In genomic region chr1:234369033-234369430, GRCh38 we compare ENCODE assay signal across 29 cellular contexts. TPM values are rescaled to one million over a fixed set of nuclear protein-coding genes. Genes with fewer than 3 reads are reported as not detected.
DNase-seq lines count a peak whose midpoint lies in the region; ATAC-seq and TF ChIP-seq lines count a peak whose summit lies in the region.
"Had no signal": no experiment of that assay in that cellular context is flagged by ENCODE, and none has a peak within 500 bp of the region (broad histone marks: within the 10 kb centered on the region; RNA-seq: fewer than 3 reads in every experiment).

No MANE protein-coding gene starts in this region.

- no peaks in the 10 kb centered on the region for H3K36me3 ChIP-seq in IMR-90 (ENCODE audit: control insufficient read depth, insufficient read depth, low read length)
- H3K36me3 ChIP-seq in neuronal stem cell (replicated peaks in 1 of 2; ENCODE audit: control insufficient read depth in 2 of 2, insufficient read depth in 2 of 2, low read length in 2 of 2) = no peaks in the 10 kb centered on the region
- H3K36me3 ChIP-seq in tibial artery = no peaks in the 10 kb centered on the region
- H3K36me3 ChIP-seq: BE2C, left lung, Peyer's patch, stomach, tibial nerve had no signal

- peaks cover 40% of the 10 kb centered on the region for H3K4me1 Mint-ChIP-seq in activated naive CD8-positive, alpha-beta T cell treated with anti-CD3 and anti-CD28 coated beads, Interleukin-2, amount 50 U/mL, for 24 hours
- H3K4me1 Mint-ChIP-seq in activated naive CD8-positive, alpha-beta T cell treated with anti-CD3 and anti-CD28 coated beads for 36 hours = peaks cover 14% of the 10 kb centered on the region
- peaks cover 35% of the 10 kb centered on the region for H3K4me1 Mint-ChIP-seq in activated CD4-positive, alpha-beta memory T cell treated with anti-CD3 and anti-CD28 coated beads, Interleukin-2, amount 10 ng/mL, durations not matched to agents 7 days and 5 days

- TF ChIP-seq RAD21 in IMR-90 (IDR thresholded peaks at IDR 0.05; ENCODE audit: low read length) = no peak

- CTCF ChIA-PET in IMR-90 (lab: Yijun Ruan, JAX) (no interaction called here), GM10248 (lab: Yijun Ruan, JAX) (no interaction called here)
- CTCF ChIA-PET in activated CD4-positive, alpha-beta memory T cell treated with anti-CD3 and anti-CD28 coated beads, Interleukin-2, amount 10 ng/mL, durations not matched to agents 7 days and 5 days (lab: Charles Lee) = interaction anchor here (1.4 kb wide), 1 partner anchor 39 kb away, joined by 3 read pairs; no protein-coding TSS in a partner anchor

- POLR2A ChIA-PET in IMR-90 (lab: Charles Lee; ENCODE audit: unreplicated experiment) (no interaction called here), GM10248 (lab: Yijun Ruan, JAX) (no interaction called here)
- POLR2A ChIA-PET in activated CD4-positive, alpha-beta memory T cell treated with anti-CD3 and anti-CD28 coated beads, Interleukin-2, amount 10 ng/mL, durations not matched to agents 7 days and 5 days (lab: Charles Lee) = interaction anchor here (1.2 kb wide), 1 partner anchor 12 kb away, joined by 4 read pairs; no protein-coding TSS in a partner anchor

- no peak overlapping the region for H2AK5ac ChIP-seq in IMR-90 (ENCODE audit: low read depth, low read length)
- no peak overlapping the region for H2AK5ac ChIP-seq in neuronal stem cell (ENCODE audit: low read depth, low read length)

- H2BK5ac ChIP-seq in IMR-90 (ENCODE audit: low read depth, low read length, poor library complexity, severe bottlenecking) = peak overlapping the region; percentile 93
- no peak overlapping the region for H2BK5ac ChIP-seq in neuronal stem cell (ENCODE audit: low read length)

- no CpG with 5 or more reads among the region's 3 CpGs for WGBS in IMR-90 (ENCODE audit: extremely low coverage in 2 of 2, insufficient read length in 1 of 2), 2 experiments
- no CpG with 5 or more reads among the region's 3 CpGs for WGBS in neuronal stem cell (ENCODE audit: extremely low coverage in 2 of 2, insufficient read length in 2 of 2, insufficient replicate concordance in 1 of 2), 2 donors

- H3K27ac Mint-ChIP-seq in activated naive CD8-positive, alpha-beta T cell treated with anti-CD3 and anti-CD28 coated beads, Interleukin-2, amount 50 U/mL, for 24 hours = peak overlapping the region; percentile 57
- H3K27ac Mint-ChIP-seq in activated naive CD8-positive, alpha-beta T cell treated with anti-CD3 and anti-CD28 coated beads for 36 hours = no peak overlapping the region
- no peak overlapping the region for H3K27ac Mint-ChIP-seq in activated CD4-positive, alpha-beta memory T cell treated with anti-CD3 and anti-CD28 coated beads, Interleukin-2, amount 10 ng/mL, durations not matched to agents 7 days and 5 days
- H3K27ac Mint-ChIP-seq: activated B cell treated with CpG ODN at 0.5 μM for 24 hours, nephron progenitor cell had no signal

- no peak overlapping the region for H2BK12ac ChIP-seq in neuronal stem cell (ENCODE audit: low read length)

- H3K9ac ChIP-seq in IMR-90 (ENCODE audit: low read depth, low read length) = no peak overlapping the region
- no peak overlapping the region for H3K9ac ChIP-seq in neuronal stem cell (ENCODE audit: low read depth, low read length, poor library complexity)
- H3K9ac ChIP-seq: parathyroid adenoma had no signal

- H3K14ac ChIP-seq in IMR-90 (replicated peaks; ENCODE audit: low read depth, low read length) = no peak overlapping the region
- H3K14ac ChIP-seq in neuronal stem cell (ENCODE audit: low read length) = no peak overlapping the region

- H4K8ac ChIP-seq in IMR-90 (ENCODE audit: low read depth in 2 of 2, low read length in 2 of 2) (peak overlapping the region in 1 of 2 experiments; percentile 46; a peak in 1 of 4 replicates), neuronal stem cell (ENCODE audit: low read depth, low read length) (no peak overlapping the region)

- H3K27ac ChIP-seq in IMR-90 (ENCODE audit: insufficient read depth, low read length) = no peak overlapping the region
- no peak overlapping the region for H3K27ac ChIP-seq in neuronal stem cell (replicated peaks; ENCODE audit: low read length)
- H3K27ac ChIP-seq in tibial artery = no peak overlapping the region
- H3K27ac ChIP-seq: coronary artery, HL-60, left lung, parathyroid adenoma, Peyer's patch, stomach, tibial nerve had no signal

- BruUV-seq in IMR-90 (replicated peaks; lab: Mats Ljungman, UMichigan) = no TSS peak

- H3K4me1 ChIP-seq in IMR-90 (ENCODE audit: control insufficient read depth, insufficient read depth, low read length) (no peaks in the 10 kb centered on the region), neuronal stem cell (ENCODE audit: control insufficient read depth in 2 of 2, insufficient read depth in 1 of 2, low read depth in 1 of 2, low read length in 2 of 2) (peaks cover 0 to 4% of the 10 kb centered on the region in 2 donors), tibial artery (peaks cover 0 to 8% (median 4%) of the 10 kb centered on the region in 4 donors)
- H3K4me1 ChIP-seq: BE2C, parathyroid adenoma had no signal

- no peak overlapping the region for H3K4me3 Mint-ChIP-seq in activated naive CD8-positive, alpha-beta T cell treated with anti-CD3 and anti-CD28 coated beads, Interleukin-2, amount 50 U/mL, for 24 hours
- no peak overlapping the region for H3K4me3 Mint-ChIP-seq in activated naive CD8-positive, alpha-beta T cell treated with anti-CD3 and anti-CD28 coated beads for 36 hours
- peak overlapping the region; percentile 32 for H3K4me3 Mint-ChIP-seq in activated CD4-positive, alpha-beta memory T cell treated with anti-CD3 and anti-CD28 coated beads, Interleukin-2, amount 10 ng/mL, durations not matched to agents 7 days and 5 days
- H3K4me3 Mint-ChIP-seq: activated B cell treated with CpG ODN at 0.5 μM for 24 hours, nephron progenitor cell had no signal

- H4K91ac ChIP-seq in IMR-90 (ENCODE audit: insufficient read depth, low read depth, low read length) (no peak overlapping the region), neuronal stem cell (ENCODE audit: low read depth, low read length, poor library complexity) (no peak overlapping the region)

- no peaks in the 10 kb centered on the region for H3K27me3 ChIP-seq in IMR-90 (ENCODE audit: control insufficient read depth, insufficient read depth, low read length)
- peaks cover 0 to 8% (median 0%) of the 10 kb centered on the region in 3 experiments for H3K27me3 ChIP-seq in neuronal stem cell (ENCODE audit: control insufficient read depth in 3 of 3, insufficient read depth in 3 of 3, low read depth in 1 of 3, low read length in 3 of 3)
- H3K27me3 ChIP-seq in tibial artery = no peaks in the 10 kb centered on the region
- H3K27me3 ChIP-seq: BE2C, left lung, Peyer's patch, stomach, tibial nerve had no signal

- H3K9me1 ChIP-seq in IMR-90 (ENCODE audit: insufficient read depth, low read length) = no peaks in the 10 kb centered on the region

- peak overlapping the region; percentile 88 for H3K18ac ChIP-seq in IMR-90 (ENCODE audit: low read depth, low read length)
- H3K18ac ChIP-seq in neuronal stem cell (ENCODE audit: low read length) = no peak overlapping the region

- peaks cover 15% of the 10 kb centered on the region for H3K36me3 Mint-ChIP-seq in activated naive CD8-positive, alpha-beta T cell treated with anti-CD3 and anti-CD28 coated beads, Interleukin-2, amount 50 U/mL, for 24 hours (ENCODE audit: low read depth)
- H3K36me3 Mint-ChIP-seq in activated naive CD8-positive, alpha-beta T cell treated with anti-CD3 and anti-CD28 coated beads for 36 hours = peaks cover under 1% of the 10 kb centered on the region
- H3K36me3 Mint-ChIP-seq in activated CD4-positive, alpha-beta memory T cell treated with anti-CD3 and anti-CD28 coated beads, Interleukin-2, amount 10 ng/mL, durations not matched to agents 7 days and 5 days (ENCODE audit: low read depth) = no peaks in the 10 kb centered on the region

- no peak overlapping the region for H3K56ac ChIP-seq in IMR-90 (ENCODE audit: extremely low read depth, insufficient read depth, low read length)

- intact Hi-C loops in IMR-90 (cut with micrococcal nuclease) = no loop called here
- intact Hi-C loops in tibial artery (cut with DNase I; ENCODE audit: low total_unique reads) = no loop called here

- TF ChIP-seq CTCF in IMR-90 (conservative IDR thresholded peaks at IDR 0.05; ENCODE audit: low read depth, low read length) = no peak
- no peak for TF ChIP-seq CTCF in tibial artery (IDR thresholded peaks at IDR 0.05)
- no peak for TF ChIP-seq CTCF in GM10248 (IDR thresholded peaks at IDR 0.05; ENCODE audit: control extremely low read depth, extremely low read depth, low read depth, missing control alignments)

- no peaks in the 10 kb centered on the region for H3K9me3 Mint-ChIP-seq in activated naive CD8-positive, alpha-beta T cell treated with anti-CD3 and anti-CD28 coated beads, Interleukin-2, amount 50 U/mL, for 24 hours
- H3K9me3 Mint-ChIP-seq in activated naive CD8-positive, alpha-beta T cell treated with anti-CD3 and anti-CD28 coated beads for 36 hours = no peaks in the 10 kb centered on the region
- no peaks in the 10 kb centered on the region for H3K9me3 Mint-ChIP-seq in activated CD4-positive, alpha-beta memory T cell treated with anti-CD3 and anti-CD28 coated beads, Interleukin-2, amount 10 ng/mL, durations not matched to agents 7 days and 5 days
- H3K9me3 Mint-ChIP-seq: activated B cell treated with CpG ODN at 0.5 μM for 24 hours, nephron progenitor cell had no signal

- no peak overlapping the region for H2AK9ac ChIP-seq in IMR-90 (replicated peaks; ENCODE audit: low read depth, low read length, poor library complexity)

- H2AFZ ChIP-seq in IMR-90 (replicated peaks; ENCODE audit: low read length, poor library complexity) = no peak overlapping the region
- peak overlapping the region; percentile 84 for H2AFZ ChIP-seq in neuronal stem cell (ENCODE audit: low read length)
- H2AFZ ChIP-seq: parathyroid adenoma had no signal

- no peak for DNase-seq in activated naive CD8-positive, alpha-beta T cell treated with anti-CD3 and anti-CD28 coated beads, Interleukin-2, amount 50 U/mL, for 24 hours
- DNase-seq in activated naive CD8-positive, alpha-beta T cell treated with anti-CD3 and anti-CD28 coated beads for 36 hours = no peak
- DNase-seq in IMR-90 (no peak), neuronal stem cell (ENCODE audit: low spot score) (no peak), tibial artery (no peak), GM10248 (ENCODE audit: extremely low spot score) (no peak), iPS-NIHi11 (ENCODE audit: low spot score) (no peak)
- no peak for DNase-seq in activated CD4-positive, alpha-beta memory T cell treated with anti-CD3 and anti-CD28 coated beads, Interleukin-2, amount 10 ng/mL, durations not matched to agents 7 days and 5 days
- DNase-seq: activated B cell treated with CpG ODN at 0.5 μM for 24 hours; activated CD8-positive, alpha-beta memory T cell treated with anti-CD3 and anti-CD28 coated beads, Interleukin-2, amount 50 U/mL, for 4 hours; activated gamma-delta T cell; BE2C; DMS153; effector CD8-positive, alpha-beta T cell; glutamatergic neuron; left lung; NCI-H1436; NCI-H2081; NCI-H2227 treated with DMSO at 0.1 percent for 48 hours; nephron progenitor cell; Peyer's patch; SHP77 treated with DMSO at 0.1 percent for 48 hours; stomach; SW 1271 had no signal

- H3K79me1 ChIP-seq in IMR-90 (ENCODE audit: low read depth in 1 of 2, low read length in 2 of 2) (peaks cover 6 to 9% of the 10 kb centered on the region in 2 experiments; a peak in 2 of 4 replicates), neuronal stem cell (ENCODE audit: low read depth, low read length) (no peaks in the 10 kb centered on the region)

- no peak for ATAC-seq in activated naive CD8-positive, alpha-beta T cell treated with anti-CD3 and anti-CD28 coated beads, Interleukin-2, amount 50 U/mL, for 24 hours
- ATAC-seq in IMR-90 (ENCODE audit: low read depth) = no peak
- ATAC-seq: left lung had no signal

- H3K9me3 ChIP-seq in IMR-90 (ENCODE audit: control insufficient read depth, insufficient read depth, low read length) (no peaks in the 10 kb centered on the region), neuronal stem cell (replicated peaks in 1 of 2; ENCODE audit: control insufficient read depth in 2 of 2, insufficient read depth in 1 of 2, low read depth in 1 of 2, low read length in 2 of 2) (peaks cover 0 to 2% of the 10 kb centered on the region in 2 donors), tibial artery (no peaks in the 10 kb centered on the region)
- H3K9me3 ChIP-seq: BE2C, left lung, Peyer's patch, stomach, tibial nerve had no signal

- H3K4me3 ChIP-seq in IMR-90 (ENCODE audit: insufficient read depth, low read depth, low read length) = no peak overlapping the region
- no peak overlapping the region for H3K4me3 ChIP-seq in neuronal stem cell (ENCODE audit: low read length in 2 of 2)
- H3K4me3 ChIP-seq in tibial artery = no peak overlapping the region
- H3K4me3 ChIP-seq: coronary artery, left lung, Peyer's patch, smooth muscle cell, stomach, tibial nerve had no signal

- H4K20me1 ChIP-seq in IMR-90 (ENCODE audit: insufficient read depth, low read length) = no peaks in the 10 kb centered on the region

- H2BK20ac ChIP-seq in IMR-90 (ENCODE audit: low read depth, low read length) = peak overlapping the region; percentile 66; the same call in 1 of the 2 replicates

- TF ChIP-seq POLR2A in IMR-90 (IDR thresholded peaks at IDR 0.05; ENCODE audit: low read depth, low read length) = no peak

- H3K4ac ChIP-seq in IMR-90 (ENCODE audit: low read depth, low read length) = no peak overlapping the region
- H3K4ac ChIP-seq in neuronal stem cell (ENCODE audit: low read length) = no peak overlapping the region

- no peak overlapping the region for H3K4me2 ChIP-seq in IMR-90 (ENCODE audit: low read depth, low read length)
- no peak overlapping the region for H3K4me2 ChIP-seq in neuronal stem cell (ENCODE audit: insufficient read depth, low read length, poor library complexity, severe bottlenecking)
- H3K4me2 ChIP-seq: smooth muscle cell had no signal

- H3K27me3 Mint-ChIP-seq in activated naive CD8-positive, alpha-beta T cell treated with anti-CD3 and anti-CD28 coated beads, Interleukin-2, amount 50 U/mL, for 24 hours = peaks cover 2% of the 10 kb centered on the region
- H3K27me3 Mint-ChIP-seq in activated naive CD8-positive, alpha-beta T cell treated with anti-CD3 and anti-CD28 coated beads for 36 hours = no peaks in the 10 kb centered on the region
- no peaks in the 10 kb centered on the region for H3K27me3 Mint-ChIP-seq in activated CD4-positive, alpha-beta memory T cell treated with anti-CD3 and anti-CD28 coated beads, Interleukin-2, amount 10 ng/mL, durations not matched to agents 7 days and 5 days
- H3K27me3 Mint-ChIP-seq: activated B cell treated with CpG ODN at 0.5 μM for 24 hours had no signal

- H3K23ac ChIP-seq in IMR-90 (ENCODE audit: low read depth, low read length) (no peak overlapping the region), neuronal stem cell (ENCODE audit: low read depth, low read length, poor library complexity) (no peak overlapping the region)

- no peak overlapping the region for H2BK15ac ChIP-seq in IMR-90 (ENCODE audit: low read depth, low read length)
- H2BK15ac ChIP-seq in neuronal stem cell (ENCODE audit: low read length) = no peak overlapping the region

- H4K5ac ChIP-seq in IMR-90 (ENCODE audit: low read depth, low read length) = peak overlapping the region; percentile 46; the same call in 1 of the 2 replicates

- in situ Hi-C loops in IMR-90 (cut with MboI; ENCODE audit: low sequenced_read_pairs) = no loop called here

- H2BK120ac ChIP-seq in IMR-90 (ENCODE audit: low read depth, low read length) = peak overlapping the region; percentile 20; the same call in 1 of the 2 replicates
- no peak overlapping the region for H2BK120ac ChIP-seq in neuronal stem cell (ENCODE audit: low read depth, low read length)

- dilution Hi-C loops in IMR-90 (cut with HindIII; ENCODE audit: low sequenced_read_pairs, unreplicated experiment) = no loop called here

RNA-seq across cellular contexts. Expression of gene COA6, which starts 4.2 kb away (rescaled TPM):
- total RNA-seq in activated naive CD8-positive, alpha-beta T cell treated with anti-CD3 and anti-CD28 coated beads for 36 hours = 10 to 100 TPM; 60.0 to 63.7 TPM
- 6.8 and 18.6 TPM in 2 replicates for total RNA-seq in IMR-90 (2012; rRNA removed)
- 14.0 and 14.3 TPM in 2 replicates for polyA plus RNA-seq in IMR-90 (2012; rRNA removed)
- polyA plus RNA-seq in IMR-90 (2012; cell fraction: cytosol; rRNA removed) = 22.4 and 29.7 TPM in 2 replicates
- polyA plus RNA-seq in IMR-90 (2012; cell fraction: nucleus; rRNA removed; ENCODE audit: low replicate concordance) = 7.4 and 9.4 TPM in 2 replicates
- total RNA-seq in activated CD4-positive, alpha-beta memory T cell treated with anti-CD3 and anti-CD28 coated beads, Interleukin-2, amount 10 ng/mL, durations not matched to agents 7 days and 5 days = 10 to 100 TPM; 39.7 to 44.7 TPM
- 36.1 TPM for polyA plus RNA-seq in neuronal stem cell (2013, experiment 1 of 2)
- polyA plus RNA-seq in neuronal stem cell (2013, experiment 2 of 2) = 36.5 TPM
